ENCODE assay signal across 9 cellular contexts in genomic region chr7:140673770-140674155, GRCh38. TPM values are rescaled to one million over a fixed set of nuclear protein-coding genes. Genes with fewer than 3 reads are reported as not detected.
DNase-seq lines count a peak whose midpoint lies in the region; ATAC-seq and TF ChIP-seq lines count a peak whose summit lies in the region.
"Had no signal": no experiment of that assay in that cellular context is flagged by ENCODE, and none has a peak within 500 bp of the region (broad histone marks: within the 10 kb centered on the region; RNA-seq: fewer than 3 reads in every experiment).

No MANE protein-coding gene starts in this region.

- DNase-seq in GM23248 (no peak), left ventricle myocardium inferior (no peak), G401 (ENCODE audit: low spot score) (no peak), kidney glomerular epithelial cell (lab: John Stamatoyannopoulos, UW) (no peak)
- DNase-seq in activated CD8-positive, alpha-beta T cell treated with anti-CD3 and anti-CD28 coated beads for 36 hours = no peak
- DNase-seq in activated effector memory CD4-positive, alpha-beta T cell treated with Interleukin-2 at 50 U/mL for 16 hours = no peak

- no peaks in the 10 kb centered on the region for H3K9me2 ChIP-seq in GM23248 (ENCODE audit: insufficient read depth)

- peak overlapping the region; percentile 86 for H3K4me3 Mint-ChIP-seq in activated CD8-positive, alpha-beta T cell treated with anti-CD3 and anti-CD28 coated beads for 36 hours

- H3F3A ChIP-seq in GM23248 (ENCODE audit: insufficient read depth) = peaks cover 12% of the 10 kb centered on the region; the same call in 1 of the 2 replicates

- POLR2A ChIA-PET in activated CD8-positive, alpha-beta T cell treated with anti-CD3 and anti-CD28 coated beads for 36 hours (lab: Charles Lee) = interaction anchor here (1.1 to 3.6 kb wide), 3 partner anchors 11 to 45 kb away, joined by 3 to 14 read pairs (median 3); partner anchors contain the start of gene NDUFB2

- ATAC-seq in activated CD8-positive, alpha-beta T cell treated with anti-CD3 and anti-CD28 coated beads for 36 hours = no peak
- no peak for ATAC-seq in HG02798 (IDR thresholded peaks at IDR 0.05; ENCODE audit: poor library complexity, unreplicated experiment)

- intact Hi-C loops in activated CD8-positive, alpha-beta T cell treated with anti-CD3 and anti-CD28 coated beads for 36 hours (cut with micrococcal nuclease) = no loop called here
- intact Hi-C loops in left ventricle myocardium inferior (cut with micrococcal nuclease) = no loop called here

- in situ Hi-C loops in GM23248 (cut with MboI) (no loop called here), G401 (cut with HindIII; ENCODE audit: low sequenced_read_pairs) (no loop called here)

- H3K27ac ChIP-seq in GM23248 = no peak overlapping the region
- H3K27ac ChIP-seq in left ventricle myocardium inferior (replicated peaks) = peak overlapping the region; percentile 86
- peak overlapping the region; percentile 25 for H3K27ac ChIP-seq in skeletal muscle tissue (ENCODE audit: low read depth, low read length)

- no peaks in the 10 kb centered on the region for H4K20me1 ChIP-seq in GM23248 (ENCODE audit: insufficient read depth)

- H3K4me1 ChIP-seq in GM23248 (ENCODE audit: insufficient read depth) (peaks cover 12% of the 10 kb centered on the region), left ventricle myocardium inferior (peaks cover 38% of the 10 kb centered on the region), skeletal muscle tissue (ENCODE audit: control insufficient read depth in 3 of 3, insufficient read depth in 3 of 3, low read length in 3 of 3) (peaks cover 19 to 33% (median 22%) of the 10 kb centered on the region in 3 donors)

- peak overlapping the region; percentile 89 for H3K4me2 ChIP-seq in GM23248 (ENCODE audit: unreplicated experiment)

- H3K27ac Mint-ChIP-seq in activated CD8-positive, alpha-beta T cell treated with anti-CD3 and anti-CD28 coated beads for 36 hours = peak overlapping the region; percentile 78

- H3K4me1 Mint-ChIP-seq in activated CD8-positive, alpha-beta T cell treated with anti-CD3 and anti-CD28 coated beads for 36 hours (ENCODE audit: low read depth) = peaks cover 35% of the 10 kb centered on the region

- no peaks in the 10 kb centered on the region for H3K27me3 Mint-ChIP-seq in activated CD8-positive, alpha-beta T cell treated with anti-CD3 and anti-CD28 coated beads for 36 hours

- TF ChIP-seq CTCF in activated CD8-positive, alpha-beta T cell treated with anti-CD3 and anti-CD28 coated beads for 36 hours (IDR thresholded peaks at IDR 0.05) = no peak
- TF ChIP-seq CTCF in left ventricle myocardium inferior (IDR thresholded peaks at IDR 0.05; ENCODE audit: borderline replicate concordance) = no peak

- no peaks in the 10 kb centered on the region for H3K9me3 Mint-ChIP-seq in activated CD8-positive, alpha-beta T cell treated with anti-CD3 and anti-CD28 coated beads for 36 hours

- H2AFZ ChIP-seq in GM23248 = peak overlapping the region; percentile 94

- WGBS in GM23248 (ENCODE audit: low coverage in 1 of 2, low lambda C conversion rate in 2 of 2, missing lambda C conversion rate in 2 of 2), 2 experiments = 26 to 30% methylated on average over 18 of the region's 18 CpGs

- no peaks in the 10 kb centered on the region for H3K36me3 ChIP-seq in GM23248 (ENCODE audit: low read depth)
- H3K36me3 ChIP-seq in left ventricle myocardium inferior = peaks cover 2% of the 10 kb centered on the region
- peaks cover 2 to 5% (median 5%) of the 10 kb centered on the region in 3 donors for H3K36me3 ChIP-seq in skeletal muscle tissue (ENCODE audit: control insufficient read depth in 3 of 3, insufficient read depth in 3 of 3, low read length in 3 of 3)

- H3K27me3 ChIP-seq in GM23248 (replicated peaks; ENCODE audit: insufficient read depth) = no peaks in the 10 kb centered on the region
- no peaks in the 10 kb centered on the region for H3K27me3 ChIP-seq in left ventricle myocardium inferior (ENCODE audit: low read depth)
- no peaks in the 10 kb centered on the region for H3K27me3 ChIP-seq in skeletal muscle tissue (ENCODE audit: control insufficient read depth in 3 of 3, insufficient read depth in 3 of 3, low read length in 3 of 3)

- H3K9me3 ChIP-seq in GM23248 (ENCODE audit: low read depth) = no peaks in the 10 kb centered on the region
- no peaks in the 10 kb centered on the region for H3K9me3 ChIP-seq in left ventricle myocardium inferior (replicated peaks)
- H3K9me3 ChIP-seq in skeletal muscle tissue (ENCODE audit: control insufficient read depth in 3 of 3, low read length in 3 of 3) = no peaks in the 10 kb centered on the region

- CTCF ChIA-PET in activated CD8-positive, alpha-beta T cell treated with anti-CD3 and anti-CD28 coated beads for 36 hours (lab: Charles Lee) = interaction anchor here (1.1 to 2.3 kb wide), 4 partner anchors 12 to 197 kb away, joined by 3 to 7 read pairs (median 4); no protein-coding TSS in a partner anchor

- H3K79me2 ChIP-seq in GM23248 (ENCODE audit: insufficient read depth) = no peaks in the 10 kb centered on the region

- H3K9ac ChIP-seq in GM23248 (peak overlapping the region; percentile 74), skeletal muscle tissue (ENCODE audit: low read depth in 1 of 3, low read length in 3 of 3) (peak overlapping the region in 2 of 3 donors; percentile 77 to 85)

- H3K4me3 ChIP-seq in GM23248 (peak overlapping the region; percentile 80), left ventricle myocardium inferior (peak overlapping the region; percentile 85), skeletal muscle tissue (ENCODE audit: low read length in 3 of 3) (peak overlapping the region; percentile 67 to 83 (median 83))

- H3K36me3 Mint-ChIP-seq in activated CD8-positive, alpha-beta T cell treated with anti-CD3 and anti-CD28 coated beads for 36 hours (ENCODE audit: low read depth) = peaks cover 17% of the 10 kb centered on the region

RNA-seq across cellular contexts. Expression of gene ADCK2, which starts 1.0 kb away (rescaled TPM):
- 27.1 and 29.0 TPM in 2 replicates for total RNA-seq in GM23248 (2014; rRNA removed; shearing (Covaris generic))
- polyA plus RNA-seq in GM23248 (2016; fragmentation: Nextera tagmentation; extraction: Ambion mirVana) = 9.1 and 10.0 TPM in 2 replicates
- total RNA-seq in activated CD8-positive, alpha-beta T cell treated with anti-CD3 and anti-CD28 coated beads for 36 hours = 10 to 100 TPM; 20.0 to 21.5 TPM
- 8.5 TPM for total RNA-seq in left ventricle myocardium inferior
- 15.1 TPM for total RNA-seq in skeletal muscle tissue
- 22.3 and 26.3 TPM in 2 replicates for total RNA-seq in G401 (2014; rRNA removed; shearing (Covaris generic))

RNA-seq across cellular contexts. Expression of gene NDUFB2, which starts 22.7 kb away (rescaled TPM):
- total RNA-seq in GM23248 (2014; rRNA removed; shearing (Covaris generic)) = 236 and 324 TPM in 2 replicates
- polyA plus RNA-seq in GM23248 (2016; fragmentation: Nextera tagmentation; extraction: Ambion mirVana) = 411 and 432 TPM in 2 replicates
- total RNA-seq in activated CD8-positive, alpha-beta T cell treated with anti-CD3 and anti-CD28 coated beads for 36 hours = 100 to 1,000 TPM; 159 to 177 TPM
- total RNA-seq in left ventricle myocardium inferior = 682 TPM
- 38.1 TPM for total RNA-seq in skeletal muscle tissue
- 240 and 476 TPM in 2 replicates for total RNA-seq in G401 (2014; rRNA removed; shearing (Covaris generic))

RNA-seq across cellular contexts. Expression of gene DENND2A, which starts 33.1 kb away (rescaled TPM):
- 2.2 and 2.4 TPM in 2 replicates for total RNA-seq in GM23248 (2014; rRNA removed; shearing (Covaris generic))
- polyA plus RNA-seq in GM23248 (2016; fragmentation: Nextera tagmentation; extraction: Ambion mirVana) = 0.78 and 1.6 TPM in 2 replicates
- total RNA-seq in activated CD8-positive, alpha-beta T cell treated with anti-CD3 and anti-CD28 coated beads for 36 hours = not detected
- 10.8 TPM for total RNA-seq in left ventricle myocardium inferior
- total RNA-seq in skeletal muscle tissue = 32.4 TPM
- total RNA-seq in G401 (2014; rRNA removed; shearing (Covaris generic)) = 7.9 and 13.4 TPM in 2 replicates
- total RNA-seq: LHCN-M2 had no signal
